Comparison of ENCODE assay signal across 8 cellular contexts in genomic region chr5:134370306-134370870, GRCh38. TPM values are rescaled to one million over a fixed set of nuclear protein-coding genes. Genes with fewer than 3 reads are reported as not detected.
DNase-seq lines count a peak whose midpoint lies in the region; ATAC-seq, FAIRE-seq and TF ChIP-seq lines count a peak whose summit lies in the region.

No MANE protein-coding gene starts in this region.

- no peak for DNase-seq in cardiac muscle cell (ENCODE audit: low read depth in 1 of 2, low spot score in 1 of 2)
- no peak for DNase-seq in cardiac septum (ENCODE audit: low spot score)
- no peak for DNase-seq in activated naive CD4-positive, alpha-beta T cell treated with anti-CD3 and anti-CD28 coated beads, Interleukin-2, amount 10 ng/mL, durations not matched to agents 7 days and 5 days
- peak; percentile 15 for DNase-seq in stimulated activated naive B cell treated with anti-CD40 and anti-IgM and Interleukin-4, amounts not matched to agents 10 μg/mL and 1 μg/mL and 100 μg/mL, for 72 hours
- no peak for DNase-seq in inferior parietal cortex (ENCODE audit: extremely low spot score)
- DNase-seq in RCC 7860 (ENCODE audit: low spot score) = no peak

- peaks cover 16% of the 10 kb centered on the region for H3K4me1 ChIP-seq in cardiac muscle cell (ENCODE audit: low read depth)
- H3K4me1 ChIP-seq in iPS-18a (ENCODE audit: control insufficient read depth, low read depth, low read length) = peaks cover 9% of the 10 kb centered on the region

- peak; percentile 8 for ATAC-seq in HG03378 (IDR thresholded peaks at IDR 0.05; ENCODE audit: unreplicated experiment)
- ATAC-seq in stimulated activated naive B cell treated with anti-CD40 and anti-IgM and Interleukin-4, amounts not matched to agents 10 μg/mL and 1 μg/mL and 100 μg/mL, for 72 hours (replicated peaks) = peak; percentile 23 to 35

- H3K9me3 ChIP-seq in cardiac muscle cell (ENCODE audit: low read depth) = no peaks in the 10 kb centered on the region
- no peaks in the 10 kb centered on the region for H3K9me3 ChIP-seq in iPS-18a (ENCODE audit: control insufficient read depth, low read depth, low read length)

- intact Hi-C loops in cardiac septum (cut with DNase I) = loop anchor here (5.0 kb wide), 1 partner anchor 207 kb away; no protein-coding TSS in a partner anchor

- H3K36me3 ChIP-seq in cardiac muscle cell (no peaks in the 10 kb centered on the region), iPS-18a (ENCODE audit: control insufficient read depth, low read depth, low read length) (no peaks in the 10 kb centered on the region)

- CTCF ChIA-PET in activated naive CD4-positive, alpha-beta T cell treated with anti-CD3 and anti-CD28 coated beads, Interleukin-2, amount 10 ng/mL, durations not matched to agents 7 days and 5 days (lab: Charles Lee) = interaction anchor here (0.6 to 1.4 kb wide), 4 partner anchors 133 to 217 kb away, joined by 3 to 5 read pairs (median 4); no protein-coding TSS in a partner anchor

- H3K4me3 ChIP-seq in cardiac muscle cell = peak overlapping the region; percentile 90
- peak overlapping the region; percentile 90 for H3K4me3 ChIP-seq in iPS-18a (ENCODE audit: low read length)

- H3K4me3 Mint-ChIP-seq in activated naive CD4-positive, alpha-beta T cell treated with anti-CD3 and anti-CD28 coated beads, Interleukin-2, amount 10 ng/mL, durations not matched to agents 7 days and 5 days = peak overlapping the region; percentile 99
- peak overlapping the region; percentile 95 to 96 for H3K4me3 Mint-ChIP-seq in stimulated activated naive B cell treated with anti-CD40 and anti-IgM and Interleukin-4, amounts not matched to agents 10 μg/mL and 1 μg/mL and 100 μg/mL, for 72 hours

- H3K27me3 ChIP-seq in cardiac muscle cell = no peaks in the 10 kb centered on the region
- H3K27me3 ChIP-seq in iPS-18a (ENCODE audit: control insufficient read depth, insufficient read depth, low read length) = no peaks in the 10 kb centered on the region

- H3K27me3 Mint-ChIP-seq in activated naive CD4-positive, alpha-beta T cell treated with anti-CD3 and anti-CD28 coated beads, Interleukin-2, amount 10 ng/mL, durations not matched to agents 7 days and 5 days = peaks cover 17% of the 10 kb centered on the region
- H3K27me3 Mint-ChIP-seq in stimulated activated naive B cell treated with anti-CD40 and anti-IgM and Interleukin-4, amounts not matched to agents 10 μg/mL and 1 μg/mL and 100 μg/mL, for 72 hours = no peaks in the 10 kb centered on the region

- H3K27ac ChIP-seq in cardiac muscle cell = peak overlapping the region; percentile 99
- peak overlapping the region; percentile 99 for H3K27ac ChIP-seq in iPS-18a (ENCODE audit: low read length)

- peak overlapping the region; percentile 99 for H3K27ac Mint-ChIP-seq in activated naive CD4-positive, alpha-beta T cell treated with anti-CD3 and anti-CD28 coated beads, Interleukin-2, amount 10 ng/mL, durations not matched to agents 7 days and 5 days
- peak overlapping the region; percentile 99 for H3K27ac Mint-ChIP-seq in stimulated activated naive B cell treated with anti-CD40 and anti-IgM and Interleukin-4, amounts not matched to agents 10 μg/mL and 1 μg/mL and 100 μg/mL, for 72 hours

- no peak for FAIRE-seq in RCC 7860 (lab: Jason Lieb, UNC)

- peaks cover 33% of the 10 kb centered on the region for H3K36me3 Mint-ChIP-seq in activated naive CD4-positive, alpha-beta T cell treated with anti-CD3 and anti-CD28 coated beads, Interleukin-2, amount 10 ng/mL, durations not matched to agents 7 days and 5 days
- peaks cover 20 to 23% of the 10 kb centered on the region in 2 donors for H3K36me3 Mint-ChIP-seq in stimulated activated naive B cell treated with anti-CD40 and anti-IgM and Interleukin-4, amounts not matched to agents 10 μg/mL and 1 μg/mL and 100 μg/mL, for 72 hours

- H3K9me3 Mint-ChIP-seq in activated naive CD4-positive, alpha-beta T cell treated with anti-CD3 and anti-CD28 coated beads, Interleukin-2, amount 10 ng/mL, durations not matched to agents 7 days and 5 days = peaks cover 3% of the 10 kb centered on the region
- no peaks in the 10 kb centered on the region for H3K9me3 Mint-ChIP-seq in stimulated activated naive B cell treated with anti-CD40 and anti-IgM and Interleukin-4, amounts not matched to agents 10 μg/mL and 1 μg/mL and 100 μg/mL, for 72 hours

- no peak for TF ChIP-seq CTCF in cardiac muscle cell (IDR thresholded peaks at IDR 0.05; ENCODE audit: low read depth, low read length)

- peaks cover 52% of the 10 kb centered on the region for H3K4me1 Mint-ChIP-seq in activated naive CD4-positive, alpha-beta T cell treated with anti-CD3 and anti-CD28 coated beads, Interleukin-2, amount 10 ng/mL, durations not matched to agents 7 days and 5 days
- H3K4me1 Mint-ChIP-seq in stimulated activated naive B cell treated with anti-CD40 and anti-IgM and Interleukin-4, amounts not matched to agents 10 μg/mL and 1 μg/mL and 100 μg/mL, for 72 hours = peaks cover 23 to 61% of the 10 kb centered on the region in 2 donors

- peak overlapping the region; percentile 97 for H3K9ac ChIP-seq in iPS-18a (ENCODE audit: low read length)

RNA-seq across cellular contexts. Expression of gene UBE2B, which starts 1.0 kb away (rescaled TPM):
- 17.8 and 23.6 TPM in 2 replicates for total RNA-seq in cardiac muscle cell
- 159 and 164 TPM in 2 replicates for polyA plus RNA-seq in cardiac muscle cell
- total RNA-seq in cardiac septum = 180 TPM

RNA-seq across cellular contexts. Expression of gene CDKL3, which starts 3.4 kb away (rescaled TPM):
- total RNA-seq in cardiac muscle cell (2.7 and 6.6 TPM in 2 replicates), cardiac septum (4.0 TPM)
- polyA plus RNA-seq in cardiac muscle cell = 3.7 and 8.8 TPM in 2 replicates

RNA-seq across cellular contexts. Expression of gene CDKN2AIPNL, which starts 41.3 kb away (rescaled TPM):
- total RNA-seq in cardiac muscle cell (32.0 and 36.9 TPM in 2 replicates), cardiac septum (27.2 TPM)
- polyA plus RNA-seq in cardiac muscle cell = 64.9 and 68.7 TPM in 2 replicates
